12 cellular contexts compared by ENCODE assay signal in the genomic region with DNA sequence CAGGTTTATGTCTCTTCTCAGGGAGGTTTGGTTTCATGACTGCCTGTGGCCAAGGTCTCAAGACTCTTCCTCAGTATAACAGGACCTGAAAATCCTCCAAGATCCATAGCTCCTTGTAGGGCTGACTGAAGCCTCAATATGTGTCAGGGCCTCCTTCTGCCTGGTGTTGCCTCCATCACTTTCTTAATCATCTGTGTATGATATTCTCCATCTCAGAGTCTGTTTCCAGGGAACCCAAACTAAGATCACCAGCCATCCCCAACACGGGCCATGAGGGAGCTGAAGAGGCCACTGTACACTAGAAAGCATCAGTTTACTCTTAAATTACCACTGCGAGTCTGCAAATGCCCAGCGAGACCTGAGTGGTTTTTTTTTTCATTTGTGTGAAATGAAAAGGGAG. TPM values are rescaled to one million over a fixed set of nuclear protein-coding genes. Genes with fewer than 3 reads are reported as not detected.
"Had no signal": no experiment of that assay in that cellular context is flagged by ENCODE, and none has a peak within 500 bp of the region (broad histone marks: within the 10 kb centered on the region; RNA-seq: fewer than 3 reads in every experiment).

No MANE protein-coding gene starts in this region.

- DNase-seq: GM23248, GOT3, HFFc6, KG1 had no signal

- H3K4me1 ChIP-seq: HAP-1 had no signal

- H3K27ac ChIP-seq: GM23248, HL-60 had no signal

- H3K36me3 ChIP-seq: HAP-1 had no signal

- H3K4me3 ChIP-seq: GM23248, HAP-1 had no signal

- ATAC-seq: HCT116, HepG2 had no signal

- FAIRE-seq: HepG2 had no signal

- H3K9me3 ChIP-seq: HAP-1 had no signal

- H2AFZ ChIP-seq: GM23248 had no signal

- H3K9ac ChIP-seq: GM23248 had no signal

RNA-seq across cellular contexts. Expression of a gene that starts 17.7 kb away (rescaled TPM):
- total RNA-seq: GM23248, H4, H7, HepG2, HFFc6, HT1080 had no signal
- polyA plus RNA-seq: GM23248, HepG2, IgD-negative memory B cell had no signal
